23 cellular contexts compared by ENCODE assay signal in genomic region chr2:239553376-239554000, GRCh38.
A peak's percentile ranks its signal among the peaks of the same experiment; 100 is the strongest.
DNase-seq lines count a peak whose midpoint lies in the region; ATAC-seq and TF ChIP-seq lines count a peak whose summit lies in the region.
"Had no signal": no experiment of that assay in that cellular context is flagged by ENCODE, and none has a peak within 500 bp of the region (broad histone marks: within the 10 kb centered on the region; RNA-seq: fewer than 3 reads in every experiment).

No MANE protein-coding gene starts in this region.

- H3K9me3 ChIP-seq in DND-41 (ENCODE audit: insufficient read depth, low read length, severe bottlenecking) (no peaks in the 10 kb centered on the region), endodermal cell (ENCODE audit: control insufficient read depth, low read length) (no peaks in the 10 kb centered on the region)
- H3K9me3 ChIP-seq: Peyer's patch had no signal

- 89 to 96% methylated on average over 7 to 13 of the region's 13 CpGs for WGBS in endodermal cell (ENCODE audit: insufficient coverage in 1 of 2, insufficient read length in 1 of 2), 2 experiments

- no peaks in the 10 kb centered on the region for H3K36me3 Mint-ChIP-seq in activated T-cell treated with anti-CD3 and anti-CD28 coated beads, Interleukin-2, amount 50 U/mL, for 4 hours (ENCODE audit: insufficient read depth)
- H3K36me3 Mint-ChIP-seq in activated T-cell treated with anti-CD3 and anti-CD28 coated beads, Interleukin-2, amount 50 U/mL, for 24 hours (ENCODE audit: low read depth), result no peaks in the 10 kb centered on the region
- no peaks in the 10 kb centered on the region for H3K36me3 Mint-ChIP-seq in endodermal cell (ENCODE audit: low read depth)
- H3K36me3 Mint-ChIP-seq: CD8-positive, alpha-beta T cell had no signal

- no peaks in the 10 kb centered on the region for H4K20me1 ChIP-seq in DND-41 (ENCODE audit: insufficient read depth, low read length)

- H3K36me3 ChIP-seq in DND-41 (ENCODE audit: insufficient read depth, low read length) (peaks cover under 1% of the 10 kb centered on the region; the same call in 1 of the 2 replicates), endodermal cell (ENCODE audit: control insufficient read depth, insufficient read depth, low read length) (no peaks in the 10 kb centered on the region)
- H3K36me3 ChIP-seq: Peyer's patch had no signal

- H3K27me3 ChIP-seq in DND-41 (ENCODE audit: insufficient read depth, low read length, poor library complexity), result no peaks in the 10 kb centered on the region
- H3K27me3 ChIP-seq in endodermal cell (ENCODE audit: control insufficient read depth, insufficient read depth, low read length, poor library complexity, severe bottlenecking), result no peaks in the 10 kb centered on the region
- H3K27me3 ChIP-seq: Peyer's patch had no signal

- no peak overlapping the region for H3K4me3 Mint-ChIP-seq in activated T-cell treated with anti-CD3 and anti-CD28 coated beads, Interleukin-2, amount 50 U/mL, for 4 hours
- no peak overlapping the region for H3K4me3 Mint-ChIP-seq in activated T-cell treated with anti-CD3 and anti-CD28 coated beads, Interleukin-2, amount 50 U/mL, for 24 hours
- no peak overlapping the region for H3K4me3 Mint-ChIP-seq in endodermal cell
- H3K4me3 Mint-ChIP-seq: CD8-positive, alpha-beta T cell had no signal

- H3K27ac ChIP-seq in DND-41 (ENCODE audit: low read length), result peak overlapping the region; percentile 96
- no peak overlapping the region for H3K27ac ChIP-seq in endodermal cell (ENCODE audit: low read depth, low read length)
- H3K27ac ChIP-seq: Peyer's patch had no signal

- no peaks in the 10 kb centered on the region for H3K9me3 Mint-ChIP-seq in activated T-cell treated with anti-CD3 and anti-CD28 coated beads, Interleukin-2, amount 50 U/mL, for 4 hours
- no peaks in the 10 kb centered on the region for H3K9me3 Mint-ChIP-seq in activated T-cell treated with anti-CD3 and anti-CD28 coated beads, Interleukin-2, amount 50 U/mL, for 24 hours
- no peaks in the 10 kb centered on the region for H3K9me3 Mint-ChIP-seq in endodermal cell
- H3K9me3 Mint-ChIP-seq: CD8-positive, alpha-beta T cell had no signal

- H3K9ac ChIP-seq in DND-41 (ENCODE audit: low read depth, low read length) (peak overlapping the region; percentile 61), endodermal cell (ENCODE audit: extremely low read depth, low read length, poor library complexity, severe bottlenecking) (no peak overlapping the region)

- H3K4me1 ChIP-seq in DND-41 (ENCODE audit: insufficient read depth, low read length) (peaks cover 100% of the 10 kb centered on the region), endodermal cell (ENCODE audit: control insufficient read depth, insufficient read depth, low read length) (no peaks in the 10 kb centered on the region)
- H3K4me1 ChIP-seq: Peyer's patch had no signal

- peaks cover 17% of the 10 kb centered on the region for H3K79me2 ChIP-seq in DND-41 (ENCODE audit: insufficient read depth, low read length)

- peak; percentile 0 for DNase-seq in activated T-cell treated with anti-CD3 and anti-CD28 coated beads, Interleukin-2, amount 50 U/mL, for 4 hours
- no peak for DNase-seq in activated T-cell treated with anti-CD3 and anti-CD28 coated beads, Interleukin-2, amount 50 U/mL, for 24 hours
- DNase-seq in DND-41 (peak; percentile 93), UCSD-AML1 (lab: John Stamatoyannopoulos, UW; ENCODE audit: unreplicated experiment) (peak; percentile 24), omental fat pad (ENCODE audit: low spot score) (peak; percentile 1), endodermal cell (no peak), KBM-7 (no peak), germinal center (ENCODE audit: low spot score) (no peak)
- DNase-seq: AML-193; C1 segment of cervical spinal cord; CD8-positive, alpha-beta T cell; GDM1; GOT3; HCEC 1CT; IMR-90; Kasumi-1; NCI-H1694; NCI-H2081 treated with DMSO at 0.1 percent for 48 hours; NCI-H2171 treated with DMSO at 0.1 percent for 48 hours; NCI-H524 treated with DMSO at 0.1 percent for 48 hours; NCI-H82 had no signal

- H3K4me3 ChIP-seq in DND-41 (ENCODE audit: low read depth in 1 of 2, low read length in 2 of 2) (peak overlapping the region in 1 of 2 experiments; percentile 37; a peak in 2 of 4 replicates), endodermal cell (ENCODE audit: low read length) (no peak overlapping the region)
- H3K4me3 ChIP-seq: Peyer's patch had no signal

- no peak overlapping the region for H3K27ac Mint-ChIP-seq in activated T-cell treated with anti-CD3 and anti-CD28 coated beads, Interleukin-2, amount 50 U/mL, for 24 hours
- H3K27ac Mint-ChIP-seq in endodermal cell, result no peak overlapping the region
- H3K27ac Mint-ChIP-seq: CD8-positive, alpha-beta T cell had no signal

- TF ChIP-seq CTCF in DND-41 (IDR thresholded peaks at IDR 0.05; ENCODE audit: borderline replicate concordance, extremely low read depth, low read length, poor library complexity, severe bottlenecking) (no peak), omental fat pad (IDR thresholded peaks at IDR 0.05) (no peak), endodermal cell (conservative IDR thresholded peaks at IDR 0.05) (no peak)

- H3K27me3 Mint-ChIP-seq in activated T-cell treated with anti-CD3 and anti-CD28 coated beads, Interleukin-2, amount 50 U/mL, for 4 hours (ENCODE audit: low read depth), result peaks cover under 1% of the 10 kb centered on the region
- peaks cover 23% of the 10 kb centered on the region for H3K27me3 Mint-ChIP-seq in activated T-cell treated with anti-CD3 and anti-CD28 coated beads, Interleukin-2, amount 50 U/mL, for 24 hours
- no peaks in the 10 kb centered on the region for H3K27me3 Mint-ChIP-seq in endodermal cell (ENCODE audit: insufficient read depth)

- no peak for ATAC-seq in activated T-cell treated with anti-CD3 and anti-CD28 coated beads, Interleukin-2, amount 50 U/mL, for 4 hours
- ATAC-seq in DND-41 (ENCODE audit: insufficient read depth, low read depth) (peak; percentile 29), omental fat pad (ENCODE audit: low FRiP score) (no peak)
- ATAC-seq: CD8-positive, alpha-beta T cell; Right ventricle myocardium inferior had no signal

- H3K4me1 Mint-ChIP-seq in activated T-cell treated with anti-CD3 and anti-CD28 coated beads, Interleukin-2, amount 50 U/mL, for 4 hours (ENCODE audit: low read depth), result peaks cover 14% of the 10 kb centered on the region
- H3K4me1 Mint-ChIP-seq in activated T-cell treated with anti-CD3 and anti-CD28 coated beads, Interleukin-2, amount 50 U/mL, for 24 hours (ENCODE audit: low read depth), result peaks cover 31% of the 10 kb centered on the region
- H3K4me1 Mint-ChIP-seq in endodermal cell, result no peaks in the 10 kb centered on the region

- in situ Hi-C loops in KBM-7 (cut with MboI; ENCODE audit: low pct_unique_long_range_greater_than_20kb, low sequenced_read_pairs), result no loop called here

- H3K4me2 ChIP-seq in DND-41 (ENCODE audit: insufficient read depth, low read length), result peak overlapping the region; percentile 52

- H2AFZ ChIP-seq in DND-41 (ENCODE audit: low read depth, low read length), result no peak overlapping the region

Comparison
In these comparisons a context has a peak if more than half of its experiments do, and no peak if none do; other contexts are left out.
1. DNase-seq: peak in activated T-cell treated with anti-CD3 and anti-CD28 coated beads, Interleukin-2, amount 50 U/mL, for 4 hours (single experiment), DND-41 (single experiment), UCSD-AML1 (single experiment) and omental fat pad (single experiment); none in activated T-cell treated with anti-CD3 and anti-CD28 coated beads, Interleukin-2, amount 50 U/mL, for 24 hours (single experiment), endodermal cell (single experiment), KBM-7 (single experiment) and germinal center (single experiment).